Comparison of ENCODE assay signal across 8 cellular contexts in genomic region chr6:33126101-33126714, GRCh38. TPM values are rescaled to one million over a fixed set of nuclear protein-coding genes. Genes with fewer than 3 reads are reported as not detected.
A peak's percentile ranks its signal among the peaks of the same experiment; 100 is the strongest.
DNase-seq lines count a peak whose midpoint lies in the region; ATAC-seq, FAIRE-seq and TF ChIP-seq lines count a peak whose summit lies in the region.

No MANE protein-coding gene starts in this region.

- H3K4me1 Mint-ChIP-seq in activated B cell treated with CpG ODN at 0.5 μM for 24 hours: peaks cover 4% of the 10 kb centered on the region

- intact Hi-C loops in activated B cell treated with CpG ODN at 0.5 μM for 24 hours (cut with micrococcal nuclease): loop anchor here (1.0 kb wide), 3 partner anchors 112 to 126 kb away; no protein-coding TSS in a partner anchor

- DNase-seq in D721Med (ENCODE audit: insufficient read length, low spot score) (peak; percentile 26), LoVo (ENCODE audit: low spot score) (peak; percentile 9), activated B cell treated with CpG ODN at 0.5 μM for 24 hours (peak; percentile 59), cerebellar cortex (ENCODE audit: low spot score) (peak; percentile 87), SIG-M5 (lab: John Stamatoyannopoulos, UW) (no peak)
- DNase-seq in stimulated activated CD8-positive, alpha-beta memory T cell treated with anti-CD3 and anti-CD28 coated beads, Interleukin-2, amount 100 ng/mL, for 48 hours (ENCODE audit: low read depth in 2 of 2): peak; percentile 57 to 66

- TF ChIP-seq RAD21 in liver (IDR thresholded peaks at IDR 0.05): peak; percentile 60 to 70

- H3K36me3 ChIP-seq in liver (ENCODE audit: control insufficient read depth in 4 of 4, insufficient read depth in 3 of 4, low read depth in 1 of 4, low read length in 3 of 4): no peaks in the 10 kb centered on the region

- peak; percentile 73 for ATAC-seq in activated B cell treated with CpG ODN at 0.5 μM for 24 hours (ENCODE audit: low read depth)
- no peak for ATAC-seq in HG03135 (IDR thresholded peaks at IDR 0.05; ENCODE audit: unreplicated experiment)

- no peaks in the 10 kb centered on the region for H3K27me3 Mint-ChIP-seq in activated B cell treated with CpG ODN at 0.5 μM for 24 hours

- no peaks in the 10 kb centered on the region for H3K27me3 ChIP-seq in liver (ENCODE audit: control insufficient read depth in 4 of 4, insufficient read depth in 4 of 4, low read length in 3 of 4)

- TF ChIP-seq CTCF in D721Med (IDR thresholded peaks at IDR 0.05; ENCODE audit: insufficient read depth, missing control alignments) (peak; percentile 53), activated B cell treated with CpG ODN at 0.5 μM for 24 hours (IDR thresholded peaks at IDR 0.05) (no peak), liver (IDR thresholded peaks at IDR 0.05; ENCODE audit: low read depth, low read length, missing input control) (peak; percentile 61)

- H3K27ac Mint-ChIP-seq in activated B cell treated with CpG ODN at 0.5 μM for 24 hours: no peak overlapping the region

- H3K9me3 ChIP-seq in liver (ENCODE audit: control insufficient read depth in 4 of 4, low read length in 3 of 4): peaks cover 0 to 2% (median 0%) of the 10 kb centered on the region in 4 donors

- CTCF ChIA-PET in activated B cell treated with CpG ODN at 0.5 μM for 24 hours (lab: Charles Lee): interaction anchor here (0.8 to 5.0 kb wide), 17 partner anchors 9 to 232 kb away, joined by 3 to 45 read pairs (median 5); no protein-coding TSS in a partner anchor

- peaks cover 7% of the 10 kb centered on the region for H3K9me3 Mint-ChIP-seq in activated B cell treated with CpG ODN at 0.5 μM for 24 hours

- POLR2A ChIA-PET in activated B cell treated with CpG ODN at 0.5 μM for 24 hours (lab: Charles Lee): interaction anchor here (1.0 to 2.8 kb wide), 5 partner anchors 53 to 127 kb away, joined by 3 to 15 read pairs (median 4); partner anchors contain the start of gene HLA-DPA1

- H3K9ac ChIP-seq in liver (ENCODE audit: low read depth in 1 of 2, low read length in 2 of 2): no peak overlapping the region

- no peak overlapping the region for H3K4me3 Mint-ChIP-seq in activated B cell treated with CpG ODN at 0.5 μM for 24 hours

- H3K4me3 ChIP-seq in liver (ENCODE audit: low read depth in 1 of 3, low read length in 3 of 3): no peak overlapping the region

- no peaks in the 10 kb centered on the region for H3K4me1 ChIP-seq in liver (ENCODE audit: control insufficient read depth in 4 of 4, insufficient read depth in 4 of 4, low read length in 3 of 4)

- peaks cover 19% of the 10 kb centered on the region for H3K36me3 Mint-ChIP-seq in activated B cell treated with CpG ODN at 0.5 μM for 24 hours (ENCODE audit: low read depth)

- no peak for FAIRE-seq in D721Med (lab: Jason Lieb, UNC)

- no peak overlapping the region for H3K27ac ChIP-seq in liver (ENCODE audit: low read depth in 1 of 2, low read length in 2 of 2)

- WGBS in liver: 51% methylated on average over 5 of the region's 5 CpGs

TF ChIP-seq in liver, 16 proteins besides CTCF, POLR2A, EP300 and RAD21:
- TF ChIP-seq HNF4A (conservative IDR thresholded peaks at IDR 0.05) (no peak), HNF4G (IDR thresholded peaks at IDR 0.05) (no peak), FOXA1 (IDR thresholded peaks at IDR 0.05) (no peak), MAX (IDR thresholded peaks at IDR 0.05) (no peak), SP1 (IDR thresholded peaks at IDR 0.05) (no peak), ATF3 (IDR thresholded peaks at IDR 0.05) (no peak), TAF1 (conservative IDR thresholded peaks at IDR 0.05) (no peak), ZBTB33 (IDR thresholded peaks at IDR 0.05) (no peak), JUND (IDR thresholded peaks at IDR 0.05) (no peak)

RNA-seq across cellular contexts. Expression of gene HLA-DPB1, which starts 50.4 kb away (rescaled TPM):
- total RNA-seq in activated B cell treated with CpG ODN at 0.5 μM for 24 hours (853 and 854 TPM in 2 replicates), liver (10 to 100 TPM; 23.4 to 24.5 TPM)
- polyA plus RNA-seq in liver: 10 to 100 TPM; 15.5 to 37.8 TPM

RNA-seq across cellular contexts. Expression of gene HLA-DPA1, which starts 52.8 kb away (rescaled TPM):
- 718 and 730 TPM in 2 replicates for total RNA-seq in activated B cell treated with CpG ODN at 0.5 μM for 24 hours
- total RNA-seq in liver: 10 to 100 TPM; 27.3 to 31.2 TPM
- 10 to 100 TPM; 12.0 to 49.3 TPM for polyA plus RNA-seq in liver

Comparison
In these comparisons a context has a peak if more than half of its experiments do, and no peak if none do; other contexts are left out.
1. RNA of gene HLA-DPB1, which starts 50.4 kb away (total RNA-seq): 853 to 854 TPM in activated B cell treated with CpG ODN at 0.5 μM for 24 hours; 23.4 to 24.5 TPM in liver; every median in the first group is over 10 times any median in the second.
2. RNA of gene HLA-DPA1, which starts 52.8 kb away (total RNA-seq): 718 to 730 TPM in activated B cell treated with CpG ODN at 0.5 μM for 24 hours; 27.3 to 31.2 TPM in liver; every median in the first group is over 10 times any median in the second.